8 cellular contexts compared by ENCODE assay signal in genomic region chr1:1696431-1697357, GRCh38. TPM values are rescaled to one million over a fixed set of nuclear protein-coding genes. Genes with fewer than 3 reads are reported as not detected.
DNase-seq lines count a peak whose midpoint lies in the region; ATAC-seq and TF ChIP-seq lines count a peak whose summit lies in the region.
"Not testable (repeated sequence)": the region's sequence is repeated elsewhere in the genome, so short reads cannot be mapped to it uniquely, and the experiment has no call there.

No MANE protein-coding gene starts in this region.

- H3K4me3 Mint-ChIP-seq in CD14-positive monocyte; activated naive CD4-positive, alpha-beta T cell treated with anti-CD3 and anti-CD28 coated beads, Interleukin-2, amount 50 U/mL, for 24 hours; nephron: not testable (repeated sequence)
- peak overlapping the region; percentile 50 for H3K4me3 Mint-ChIP-seq in endothelial cell (ENCODE audit: unreplicated experiment)

- not testable (repeated sequence) for H3K4me1 ChIP-seq in Karpas-422 (ENCODE audit: low read length)
- H3K4me1 ChIP-seq in spleen: peaks cover 0 to 11% (median 7%) of the 10 kb centered on the region in 6 donors

- not testable (repeated sequence) for H3K27me3 ChIP-seq in Karpas-422 (ENCODE audit: low read length); spleen (replicated peaks in 1 of 7)

- WGBS in spleen, 5 donors: 91 to 96% (median 92%) methylated on average over 14 to 19 of the region's 23 CpGs

- H3K36me3 ChIP-seq in Karpas-422 (ENCODE audit: insufficient read depth, low read length); spleen: not testable (repeated sequence)

- not testable (repeated sequence) for H3K79me2 ChIP-seq in Karpas-422 (ENCODE audit: low read length)

- H3K4me1 Mint-ChIP-seq in CD14-positive monocyte; activated naive CD4-positive, alpha-beta T cell treated with anti-CD3 and anti-CD28 coated beads, Interleukin-2, amount 50 U/mL, for 24 hours; endothelial cell (ENCODE audit: unreplicated experiment); nephron: not testable (repeated sequence)

- H3K36me3 Mint-ChIP-seq in CD14-positive monocyte; activated naive CD4-positive, alpha-beta T cell treated with anti-CD3 and anti-CD28 coated beads, Interleukin-2, amount 50 U/mL, for 24 hours; endothelial cell (ENCODE audit: low read depth, unreplicated experiment); nephron (ENCODE audit: low read depth): not testable (repeated sequence)

- H4K20me1 ChIP-seq in Karpas-422 (ENCODE audit: insufficient read depth, low read depth, low read length): not testable (repeated sequence)

- not testable (repeated sequence) for H3K27ac ChIP-seq in Karpas-422 (ENCODE audit: low read length); spleen

- DNase-seq in CD14-positive monocyte (ENCODE audit: low spot score): peak; percentile 4
- peak; percentile 27 for DNase-seq in Karpas-422
- DNase-seq in activated CD8-positive, alpha-beta memory T cell treated with anti-CD3 and anti-CD28 coated beads, Interleukin-2, amount 50 U/mL, for 4 hours: peak; percentile 1
- not testable (repeated sequence) for DNase-seq in endothelial cell (ENCODE audit: low spot score)
- peak; percentile 3 to 21 for DNase-seq in left colon
- DNase-seq in spleen: peak; percentile 64

- not testable (repeated sequence) for H3K9me3 Mint-ChIP-seq in CD14-positive monocyte; activated naive CD4-positive, alpha-beta T cell treated with anti-CD3 and anti-CD28 coated beads, Interleukin-2, amount 50 U/mL, for 24 hours; endothelial cell (ENCODE audit: unreplicated experiment); nephron

- not testable (repeated sequence) for H3K4me3 ChIP-seq in Karpas-422 (ENCODE audit: low read length); spleen

- not testable (repeated sequence) for H3K9ac ChIP-seq in Karpas-422 (ENCODE audit: low read length)

- not testable (repeated sequence) for TF ChIP-seq POLR2A in spleen (IDR thresholded peaks at IDR 0.05)

- H3K4me2 ChIP-seq in Karpas-422 (ENCODE audit: low read depth, low read length, poor library complexity, severe bottlenecking): not testable (repeated sequence)

- H3K9me3 ChIP-seq in Karpas-422 (ENCODE audit: low read length); spleen: not testable (repeated sequence)

- H3K27ac Mint-ChIP-seq in CD14-positive monocyte (peak overlapping the region in 2 of 7 donors; percentile 5 to 7), endothelial cell (ENCODE audit: unreplicated experiment) (peak overlapping the region; percentile 72), nephron (peak overlapping the region in 2 of 3 experiments; percentile 54 to 62)
- peak overlapping the region; percentile 78 for H3K27ac Mint-ChIP-seq in activated naive CD4-positive, alpha-beta T cell treated with anti-CD3 and anti-CD28 coated beads, Interleukin-2, amount 50 U/mL, for 24 hours

- H3K27me3 Mint-ChIP-seq in CD14-positive monocyte (ENCODE audit: low read depth in 3 of 3); activated naive CD4-positive, alpha-beta T cell treated with anti-CD3 and anti-CD28 coated beads, Interleukin-2, amount 50 U/mL, for 24 hours; endothelial cell (ENCODE audit: unreplicated experiment); nephron (ENCODE audit: low read depth): not testable (repeated sequence)

- intact Hi-C loops in CD14-positive monocyte (cut with micrococcal nuclease): loop anchor here (10.0 kb wide), 1 partner anchor 48 kb away; no protein-coding TSS in a partner anchor
- intact Hi-C loops in left colon (cut with DNase I, micrococcal nuclease); spleen (cut with DNase I; ENCODE audit: low total_unique reads): not testable (repeated sequence)

- not testable (repeated sequence) for TF ChIP-seq CTCF in CD14-positive monocyte (IDR thresholded peaks at IDR 0.05); endothelial cell (IDR thresholded peaks at IDR 0.05; ENCODE audit: unreplicated experiment); nephron (IDR thresholded peaks at IDR 0.05; ENCODE audit: unreplicated experiment in 3 of 3); spleen (IDR thresholded peaks at IDR 0.05 in 8 of 11, conservative IDR thresholded peaks at IDR 0.05 in 3 of 11)

- ATAC-seq in left colon: not testable (repeated sequence)

- H3K9me2 ChIP-seq in Karpas-422 (replicated peaks; ENCODE audit: insufficient read depth, low read length): not testable (repeated sequence)

- H2AFZ ChIP-seq in Karpas-422 (ENCODE audit: low read length): not testable (repeated sequence)

RNA-seq across cellular contexts. Expression of gene SLC35E2B, which starts 4.1 kb away (rescaled TPM):
- polyA plus RNA-seq in CD14-positive monocyte (10 to 100 TPM; 12.2 to 17.7 TPM), spleen (10 to 100 TPM; 18.3 to 26.7 (median 21.9) TPM)
- 24.9 and 32.9 TPM in 2 replicates for total RNA-seq in Karpas-422 (2014; rRNA removed; shearing (Covaris generic); ENCODE audit: low replicate concordance)
- total RNA-seq in endothelial cell (ENCODE audit: unreplicated experiment) (140 TPM), left colon (10 to 100 TPM; 39.0 to 57.0 TPM), spleen (100 to 1,000 TPM in 1 of 7 donors, 10 to 100 TPM in 6; 48.3 to 105 (median 63.1) TPM)

RNA-seq across cellular contexts. Expression of gene CDK11A, which starts 27.5 kb away (rescaled TPM):
- polyA plus RNA-seq in CD14-positive monocyte (10 to 100 TPM in 1 of 2 donors, 1 to 10 TPM in 1; 4.4 to 13.3 TPM), spleen (100 to 1,000 TPM in 1 of 3 donors, 10 to 100 TPM in 2; 29.3 to 123 (median 70.1) TPM)
- total RNA-seq in Karpas-422 (2014; rRNA removed; shearing (Covaris generic); ENCODE audit: low replicate concordance): 26.2 and 39.6 TPM in 2 replicates
- total RNA-seq in endothelial cell (ENCODE audit: unreplicated experiment) (109 TPM), left colon (10 to 100 TPM; 66.4 to 72.3 TPM), spleen (100 to 1,000 TPM in 1 of 7 donors, 10 to 100 TPM in 6; 54.2 to 101 (median 77.1) TPM)

RNA-seq across cellular contexts. Expression of gene CDK11B, which starts 37.9 kb away (rescaled TPM):
- polyA plus RNA-seq in CD14-positive monocyte: 1 to 10 TPM; 2.5 to 6.6 TPM
- 11.4 and 16.1 TPM in 2 replicates for total RNA-seq in Karpas-422 (2014; rRNA removed; shearing (Covaris generic); ENCODE audit: low replicate concordance)
- 71.0 TPM for total RNA-seq in endothelial cell (ENCODE audit: unreplicated experiment)
- 10 to 100 TPM; 29.6 to 37.0 TPM for total RNA-seq in left colon
- 10 to 100 TPM; 19.4 to 34.1 (median 27.9) TPM for total RNA-seq in spleen
- 10 to 100 TPM; 20.0 to 38.2 (median 31.2) TPM for polyA plus RNA-seq in spleen
